ENCODE assay signal across 25 cellular contexts in the genomic region with DNA sequence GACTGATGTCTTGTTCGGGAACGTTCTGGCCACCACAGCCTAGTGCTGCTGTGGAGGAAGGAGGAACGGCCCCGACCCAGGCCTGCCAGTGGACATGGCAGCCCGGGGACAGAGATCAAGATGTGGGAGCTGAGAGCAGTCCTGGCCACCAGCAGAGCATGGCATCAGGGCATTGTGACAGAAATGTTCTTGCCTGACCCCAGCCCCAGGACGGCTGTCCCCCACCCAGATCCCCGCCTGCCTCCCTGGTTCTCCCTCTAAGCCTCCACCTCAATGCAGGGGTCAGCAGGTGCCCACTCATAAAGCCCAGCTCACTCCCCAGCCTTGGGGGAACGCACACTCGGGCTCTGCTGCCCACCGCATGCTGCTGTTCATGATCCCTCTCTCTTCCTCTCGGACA.
"Had no signal": no experiment of that assay in that cellular context is flagged by ENCODE, and none has a peak within 500 bp of the region (broad histone marks: within the 10 kb centered on the region; RNA-seq: fewer than 3 reads in every experiment).

No MANE protein-coding gene starts in this region.

- H3K4me3 Mint-ChIP-seq: activated B cell treated with CpG ODN at 0.5 μM for 24 hours; activated CD8-positive, alpha-beta T cell treated with anti-CD3 and anti-CD28 coated beads for 36 hours; activated naive CD8-positive, alpha-beta T cell; activated T-cell treated with anti-CD3 and anti-CD28 coated beads, Interleukin-2, amount 50 U/mL, for 4 hours; activated T-helper 17 cell treated with anti-CD3 and anti-CD28 coated beads, Interleukin-2, amount 50 U/mL, for 72 hours had no signal

- H3K27me3 ChIP-seq: brain microvascular endothelial cell, colonic mucosa had no signal

- ATAC-seq: activated CD4-positive, CD25-positive, alpha-beta regulatory T cell treated with anti-CD3 and anti-CD28 coated beads, Interleukin-2, amount 50 U/mL, for 24 hours; activated CD8-positive, alpha-beta T cell treated with anti-CD3 and anti-CD28 coated beads for 36 hours; activated T-cell treated with anti-CD3 and anti-CD28 coated beads, Interleukin-2, amount 50 U/mL, for 4 hours; activated T-helper 17 cell treated with anti-CD3 and anti-CD28 coated beads, Interleukin-2, amount 50 U/mL, for 72 hours had no signal

- DNase-seq: activated B cell treated with CpG ODN at 0.5 μM for 24 hours; activated CD4-positive, alpha-beta T cell treated with anti-CD3 and anti-CD28 coated beads for 48 hours; activated CD4-positive, alpha-beta T cell treated with anti-CD3 and anti-CD28 coated beads, Interleukin-2, amount 50 U/mL, for 1 hour; activated CD4-positive, alpha-beta T cell treated with anti-CD3 and anti-CD28 coated beads, Interleukin-2, amount 50 U/mL, for 48 hours; activated CD8-positive, alpha-beta memory T cell treated with anti-CD3 and anti-CD28 coated beads for 24 hours; activated CD8-positive, alpha-beta T cell treated with anti-CD3 and anti-CD28 coated beads for 36 hours; activated effector memory CD4-positive, alpha-beta T cell treated with Interleukin-2 at 50 U/mL for 16 hours; activated gamma-delta T cell treated with Interleukin-2 at 50 U/mL for 16 hours; activated naive CD4-positive, alpha-beta T cell treated with anti-CD3 and anti-CD28 coated beads, Interleukin-2, amount 50 U/mL, for 16 hours; activated naive CD4-positive, alpha-beta T cell treated with Interleukin-2 at 50 U/mL for 16 hours; activated T-cell treated with anti-CD3 and anti-CD28 coated beads, Interleukin-2, amount 50 U/mL, for 4 hours; amniotic stem cell; anterior cingulate cortex; brain microvascular endothelial cell; colonic mucosa; effector CD8-positive, alpha-beta T cell; foreskin fibroblast; SW 1271; T-helper 1 cell; T1000; WERI-Rb-1 had no signal

- H3K27ac Mint-ChIP-seq: activated B cell treated with CpG ODN at 0.5 μM for 24 hours; activated CD8-positive, alpha-beta T cell treated with anti-CD3 and anti-CD28 coated beads for 36 hours; activated naive CD8-positive, alpha-beta T cell; activated T-helper 17 cell treated with anti-CD3 and anti-CD28 coated beads, Interleukin-2, amount 50 U/mL, for 72 hours had no signal

- H3K4me3 ChIP-seq: colonic mucosa had no signal

- H3K9me3 ChIP-seq: colonic mucosa had no signal

- H3K27ac ChIP-seq: brain microvascular endothelial cell, colonic mucosa, epithelial cell of prostate, WERI-Rb-1 had no signal

- H3K9me3 Mint-ChIP-seq: activated B cell treated with CpG ODN at 0.5 μM for 24 hours; activated CD8-positive, alpha-beta T cell treated with anti-CD3 and anti-CD28 coated beads for 36 hours; activated T-cell treated with anti-CD3 and anti-CD28 coated beads, Interleukin-2, amount 50 U/mL, for 4 hours; activated T-helper 17 cell treated with anti-CD3 and anti-CD28 coated beads, Interleukin-2, amount 50 U/mL, for 72 hours had no signal

- H3K36me3 ChIP-seq: brain microvascular endothelial cell, colonic mucosa, WERI-Rb-1 had no signal

- H3K4me1 ChIP-seq: colonic mucosa had no signal

- H3K36me3 Mint-ChIP-seq: activated naive CD8-positive, alpha-beta T cell had no signal
